ENCODE assay signal across 8 cellular contexts in genomic region chr18:23540867-23541266, GRCh38. TPM values are rescaled to one million over a fixed set of nuclear protein-coding genes. Genes with fewer than 3 reads are reported as not detected.
DNase-seq lines count a peak whose midpoint lies in the region; ATAC-seq lines count a peak whose summit lies in the region.

No MANE protein-coding gene starts in this region.

- ATAC-seq in Right ventricle myocardium superior (ENCODE audit: poor library complexity) (peak; percentile 53), aorta (ENCODE audit: low FRiP score) (no peak), HG02970 (IDR thresholded peaks at IDR 0.05; ENCODE audit: low FRiP score, unreplicated experiment) (no peak)

- H3K9me3 Mint-ChIP-seq in dendritic cell treated with granulocyte-macrophage colony-stimulating factor and Interleukin-4, amounts not matched to agents 40 ng/mL and 50 ng/mL, for 4 days, result no peaks in the 10 kb centered on the region

- WGBS in aorta, 2 donors, result 91 to 92% methylated on average over 5 of the region's 5 CpGs

- peaks cover 6% of the 10 kb centered on the region for H3K27me3 Mint-ChIP-seq in dendritic cell treated with granulocyte-macrophage colony-stimulating factor and Interleukin-4, amounts not matched to agents 40 ng/mL and 50 ng/mL, for 4 days

- H3K4me1 Mint-ChIP-seq in dendritic cell treated with granulocyte-macrophage colony-stimulating factor and Interleukin-4, amounts not matched to agents 40 ng/mL and 50 ng/mL, for 4 days (ENCODE audit: low read depth), result peaks cover 61% of the 10 kb centered on the region

- H3K4me3 Mint-ChIP-seq in dendritic cell treated with granulocyte-macrophage colony-stimulating factor and Interleukin-4, amounts not matched to agents 40 ng/mL and 50 ng/mL, for 4 days, result no peak overlapping the region

- H3K27ac Mint-ChIP-seq in dendritic cell treated with granulocyte-macrophage colony-stimulating factor and Interleukin-4, amounts not matched to agents 40 ng/mL and 50 ng/mL, for 4 days, result peak overlapping the region; percentile 78

- H3K27me3 ChIP-seq in aorta (ENCODE audit: control insufficient read depth in 1 of 2, insufficient read depth in 2 of 2, low read length in 1 of 2), result no peaks in the 10 kb centered on the region

- H3K4me1 ChIP-seq in aorta (ENCODE audit: control insufficient read depth in 1 of 2, insufficient read depth in 2 of 2, low read length in 2 of 2), result no peaks in the 10 kb centered on the region

- H3K27ac ChIP-seq in KOPT-K1 (ENCODE audit: low read depth, low read length, poor library complexity, severe bottlenecking), result peak overlapping the region; percentile 75
- H3K27ac ChIP-seq in aorta (ENCODE audit: low read depth in 1 of 2, low read length in 2 of 2), result no peak overlapping the region

- peaks cover 88% of the 10 kb centered on the region for H3K36me3 Mint-ChIP-seq in dendritic cell treated with granulocyte-macrophage colony-stimulating factor and Interleukin-4, amounts not matched to agents 40 ng/mL and 50 ng/mL, for 4 days (ENCODE audit: low read depth)

- DNase-seq in Right ventricle myocardium superior (no peak), cardiac septum (ENCODE audit: low spot score) (no peak), RKO (ENCODE audit: low spot score) (no peak), aorta (no peak), LoVo (ENCODE audit: low spot score) (no peak)

- H3K4me3 ChIP-seq in aorta (ENCODE audit: low read length in 2 of 2), result no peak overlapping the region

- no peaks in the 10 kb centered on the region for H3K9me3 ChIP-seq in KOPT-K1 (ENCODE audit: insufficient read depth, low read length, poor library complexity, severe bottlenecking)
- H3K9me3 ChIP-seq in aorta (ENCODE audit: control insufficient read depth, low read length), result no peaks in the 10 kb centered on the region

- H3K36me3 ChIP-seq in KOPT-K1 (ENCODE audit: insufficient read depth, low read length) (peaks cover 85% of the 10 kb centered on the region), aorta (ENCODE audit: control insufficient read depth in 1 of 2, insufficient read depth in 2 of 2, low read length in 1 of 2) (peaks cover 0 to 27% of the 10 kb centered on the region in 2 donors)

- intact Hi-C loops in Right ventricle myocardium superior (cut with DNase I), result no loop called here
- intact Hi-C loops in cardiac septum (cut with DNase I), result no loop called here
- intact Hi-C loops in dendritic cell treated with granulocyte-macrophage colony-stimulating factor and Interleukin-4, amounts not matched to agents 40 ng/mL and 50 ng/mL, for 4 days (cut with micrococcal nuclease), result loop anchor here (1.0 to 5.0 kb wide), 2 partner anchors 12 to 36 kb away; no protein-coding TSS in a partner anchor
- intact Hi-C loops in aorta (cut with DNase I), result no loop called here

RNA-seq across cellular contexts. Expression of gene RMC1, which starts 37.6 kb away (rescaled TPM):
- total RNA-seq in Right ventricle myocardium superior (13.9 TPM), cardiac septum (18.1 TPM), aorta (10 to 100 TPM; 22.7 to 33.6 TPM)
- 10 to 100 TPM; 20.2 to 42.1 TPM for polyA plus RNA-seq in aorta

RNA-seq across cellular contexts. Expression of gene NPC1, which starts 45.4 kb away (rescaled TPM):
- total RNA-seq in Right ventricle myocardium superior (9.8 TPM), cardiac septum (16.0 TPM), aorta (10 to 100 TPM; 57.6 to 81.0 TPM)
- 10 to 100 TPM; 16.2 to 29.8 TPM for polyA plus RNA-seq in aorta
